ENCODE assay signal across 1 cellular context in genomic region chr6:108145639-108146038, GRCh38.
TF ChIP-seq lines count a peak whose summit lies in the region.

No MANE protein-coding gene starts in this region.

TF ChIP-seq in WTC11, 78 proteins besides CTCF, POLR2A, EP300 and RAD21:
- TF ChIP-seq RORB (CRISPR knock-in tag; IDR thresholded peaks at IDR 0.05) = no peak
- no peak for TF ChIP-seq ZNF232 (CRISPR knock-in tag; IDR thresholded peaks at IDR 0.05)
- no peak for TF ChIP-seq ZBTB43 (CRISPR knock-in tag; IDR thresholded peaks at IDR 0.05)
- no peak for TF ChIP-seq ZNF263 (CRISPR knock-in tag; IDR thresholded peaks at IDR 0.05; ENCODE audit: low read depth)
- TF ChIP-seq ATF1 (CRISPR knock-in tag; IDR thresholded peaks at IDR 0.05) = no peak
- TF ChIP-seq ZNF138 (CRISPR knock-in tag; conservative IDR thresholded peaks at IDR 0.05) = no peak
- TF ChIP-seq ZNF219 (CRISPR knock-in tag; IDR thresholded peaks at IDR 0.05; ENCODE audit: borderline replicate concordance) = no peak
TF ChIP-seq in WTC11: peak in this region for 0.
